In genomic region chr7:111414374-111414773, GRCh38 we compare ENCODE assay signal across 1 cellular context.
TF ChIP-seq lines count a peak whose summit lies in the region.

No MANE protein-coding gene starts in this region.

TF ChIP-seq in K562, 482 proteins besides CTCF, POLR2A, EP300 and RAD21 (continued from another document):
- no peak for TF ChIP-seq ARID3B (CRISPR knock-in tag; IDR thresholded peaks at IDR 0.05; ENCODE audit: borderline replicate concordance)
- no peak for TF ChIP-seq HNRNPLL (IDR thresholded peaks at IDR 0.05; ENCODE audit: low read depth, low read length, poor library complexity, severe bottlenecking)
- TF ChIP-seq NCOA1 (IDR thresholded peaks at IDR 0.05; ENCODE audit: low read depth) = no peak
